ENCODE assay signal across 8 cellular contexts in the genomic region with DNA sequence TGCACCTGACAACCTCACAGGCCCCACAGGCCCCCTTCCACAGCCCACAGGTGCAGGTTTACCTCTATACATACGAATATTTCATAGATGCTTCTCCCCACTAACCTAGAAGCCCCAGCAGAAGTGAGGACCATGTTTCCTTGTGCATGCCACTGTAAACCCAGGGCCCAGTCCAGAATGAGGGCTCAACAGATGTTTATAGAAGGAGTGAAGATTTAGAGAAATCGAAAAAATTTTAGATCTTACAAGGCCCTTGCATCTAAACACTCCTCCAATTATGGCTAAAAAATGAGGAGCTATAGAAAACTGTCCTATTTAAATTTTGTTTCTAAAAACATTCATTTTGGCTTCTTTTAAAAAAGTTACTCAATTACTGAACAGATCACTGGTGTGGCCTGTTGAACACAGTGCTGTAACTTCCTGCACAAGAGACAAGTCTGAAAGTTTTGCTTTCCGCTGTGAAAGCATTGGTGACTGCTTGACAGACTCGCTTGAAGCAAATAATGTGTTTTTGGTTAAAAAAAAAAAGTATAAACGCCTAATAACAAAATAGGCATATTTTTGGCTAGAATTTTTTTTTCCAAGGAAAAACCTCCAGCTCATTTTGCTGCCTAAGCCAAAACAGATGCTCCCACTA. TPM values are rescaled to one million over a fixed set of nuclear protein-coding genes. Genes with fewer than 3 reads are reported as not detected.
DNase-seq lines count a peak whose midpoint lies in the region; ATAC-seq, FAIRE-seq and TF ChIP-seq lines count a peak whose summit lies in the region.

No MANE protein-coding gene starts in this region.

- in situ Hi-C loops in GM12878 (cut with MboI), result no loop called here

- no peaks in the 10 kb centered on the region for H4K20me1 ChIP-seq in GM12878 (ENCODE audit: control insufficient read depth, insufficient read depth)

- TF ChIP-seq CTCF in GM12878 (IDR thresholded peaks at IDR 0.05 in 2 of 3, conservative IDR thresholded peaks at IDR 0.05 in 1 of 3; ENCODE audit: control insufficient read depth in 2 of 3, extremely low read depth in 1 of 3, insufficient read depth in 1 of 3, low read depth in 3 of 3, low read length in 3 of 3) (no peak), lower leg skin (IDR thresholded peaks at IDR 0.05) (no peak)

- 63% methylated on average over 3 of the region's 5 CpGs for WGBS in HUES64
- WGBS in GM12878 (ENCODE audit: insufficient coverage, insufficient replicate concordance, low lambda C conversion rate, missing lambda C conversion rate), result 15% methylated on average over 5 of the region's 5 CpGs
- 30 to 35% methylated on average over 5 of the region's 5 CpGs for WGBS in lower leg skin, 2 donors
- WGBS in urinary bladder, result 21% methylated on average over 5 of the region's 5 CpGs

- H3K4me1 ChIP-seq in ES-I3 (ENCODE audit: insufficient read depth, low read length), result peaks cover 7% of the 10 kb centered on the region; the same call in 1 of the 2 replicates
- H3K4me1 ChIP-seq in HUES64 (ENCODE audit: insufficient read depth, low read length), result peaks cover 8% of the 10 kb centered on the region
- H3K4me1 ChIP-seq in GM12878 (ENCODE audit: control insufficient read depth, insufficient read depth, low read length), result no peaks in the 10 kb centered on the region; the same call in 1 of the 2 replicates
- H3K4me1 ChIP-seq in urinary bladder (ENCODE audit: insufficient read depth), result no peaks in the 10 kb centered on the region

- POLR2A ChIA-PET in GM12878 (lab: Charles Lee), result interaction anchor here (1.0 to 3.2 kb wide), 4 partner anchors 66 to 108 kb away, joined by 3 to 33 read pairs (median 6); partner anchors contain the start of genes TAF5L and URB2

- ATAC-seq in GM12878, result peak; percentile 22
- ATAC-seq in GM21737 (IDR thresholded peaks at IDR 0.05; ENCODE audit: unreplicated experiment), result no peak

- H3K9ac ChIP-seq in ES-I3 (ENCODE audit: low read depth, low read length) (peak overlapping the region; percentile 63), HUES64 (ENCODE audit: low read depth, low read length) (peak overlapping the region; percentile 77), GM12878 (ENCODE audit: control insufficient read depth, insufficient read depth, low read length) (peak overlapping the region; percentile 70)

- CTCF ChIA-PET in GM12878 (lab: Yijun Ruan, JAX), result interaction anchor here (0.8 to 2.6 kb wide), 12 partner anchors 13 to 752 kb away, joined by 3 to 21 read pairs (median 4); partner anchors contain the start of gene NUP133

- no peak for TF ChIP-seq POLR2A in GM12878 (IDR thresholded peaks at IDR 0.05; ENCODE audit: low read depth, low read length)
- no peak for TF ChIP-seq POLR2A in lower leg skin (IDR thresholded peaks at IDR 0.05)

- no peak for TF ChIP-seq EP300 in GM12878 (IDR thresholded peaks at IDR 0.05; ENCODE audit: borderline replicate concordance in 1 of 2, control insufficient read depth in 1 of 2, low read depth in 2 of 2, low read length in 2 of 2)

- SMC1A ChIA-PET in GM12878 (lab: Charles Lee; ENCODE audit: uncharacterized antibody, unreplicated experiment), result interaction anchor here (1.1 to 3.0 kb wide), 5 partner anchors 9 to 72 kb away, joined by 3 to 25 read pairs (median 5); partner anchors contain the start of gene NUP133

- peaks cover 10% of the 10 kb centered on the region; the same call in 1 of the 2 replicates for H3K27me3 ChIP-seq in HUES64 (ENCODE audit: insufficient read depth, low read length)
- H3K27me3 ChIP-seq in GM12878 (replicated peaks in 1 of 2; ENCODE audit: control insufficient read depth in 2 of 2, insufficient read depth in 2 of 2, low read length in 1 of 2), result no peaks in the 10 kb centered on the region

- no peaks in the 10 kb centered on the region for H3K36me3 ChIP-seq in ES-I3 (ENCODE audit: insufficient read depth, low read length)
- no peaks in the 10 kb centered on the region for H3K36me3 ChIP-seq in HUES64 (ENCODE audit: insufficient read depth, low read length)
- H3K36me3 ChIP-seq in GM12878 (ENCODE audit: control insufficient read depth in 2 of 2, insufficient read depth in 2 of 2, low read length in 1 of 2), result no peaks in the 10 kb centered on the region
- H3K36me3 ChIP-seq in urinary bladder (ENCODE audit: insufficient read depth), result no peaks in the 10 kb centered on the region

- RAD21 ChIA-PET in GM12878 (lab: Charles Lee; ENCODE audit: unreplicated experiment), result interaction anchor here (0.7 to 2.9 kb wide), 7 partner anchors 22 to 749 kb away, joined by 3 to 25 read pairs (median 4); no protein-coding TSS in a partner anchor

- H3K27ac ChIP-seq in HUES64 (ENCODE audit: low read depth, low read length) (no peak overlapping the region), GM12878 (ENCODE audit: control insufficient read depth, insufficient read depth) (peak overlapping the region; percentile 60), urinary bladder (ENCODE audit: low read depth) (no peak overlapping the region)

- H3K4me3 ChIP-seq in HUES64 (ENCODE audit: low read length) (peak overlapping the region; percentile 87), GM12878 (peak overlapping the region; percentile 66), lower leg skin (ENCODE audit: low read depth, poor library complexity, severe bottlenecking) (peak overlapping the region; percentile 94), urinary bladder (ENCODE audit: low read depth, low read length) (peak overlapping the region; percentile 94)

- intact Hi-C loops in GM12878 (cut with micrococcal nuclease; ENCODE audit: unreplicated experiment) (loop anchor here (10.0 kb wide), 1 partner anchor 517 kb away; no protein-coding TSS in a partner anchor), lower leg skin (cut with DNase I; ENCODE audit: low total_unique reads) (no loop called here)

- peak overlapping the region; percentile 76 for H3K4me2 ChIP-seq in GM12878 (ENCODE audit: control insufficient read depth, insufficient read depth)

- H3K9me3 ChIP-seq in ES-I3 (ENCODE audit: control insufficient read depth, insufficient read depth, low read length) (no peaks in the 10 kb centered on the region), HUES64 (ENCODE audit: insufficient read depth, low read depth, low read length) (no peaks in the 10 kb centered on the region), GM12878 (replicated peaks; ENCODE audit: control insufficient read depth, insufficient read depth, low read length) (no peaks in the 10 kb centered on the region)

- TF ChIP-seq RAD21 in GM12878 (IDR thresholded peaks at IDR 0.05; ENCODE audit: insufficient read depth, low read depth, low read length), result no peak

- peak overlapping the region; percentile 18 for H2AFZ ChIP-seq in GM12878 (ENCODE audit: control insufficient read depth, low read depth, low read length)

- peak; percentile 62 for FAIRE-seq in GM12878 (lab: Jason Lieb, UNC)

- BruUV-seq in GM12878 (replicated peaks; lab: Mats Ljungman, UMichigan), result no TSS peak

- DNase-seq in GM12878 (ENCODE audit: low read depth, low spot score), result no peak
- DNase-seq in lower leg skin (ENCODE audit: low spot score in 2 of 2), result no peak
- no peak for DNase-seq in SHP77 treated with DMSO at 0.1 percent for 48 hours (lab: John Stamatoyannopoulos, UW)
- no peak for DNase-seq in activated effector memory CD4-positive, alpha-beta T cell treated with anti-CD3 and anti-CD28 coated beads, Interleukin-2, amount 50 U/mL, for 16 hours

- H3K79me2 ChIP-seq in GM12878 (ENCODE audit: control insufficient read depth, insufficient read depth, low read length), result peaks cover 37% of the 10 kb centered on the region

RNA-seq across cellular contexts. Expression of gene ABCB10, which starts 1.2 kb away (rescaled TPM):
- 8.1 TPM for polyA plus RNA-seq in HUES64 (2013, experiment 1 of 2)
- 8.9 TPM for polyA plus RNA-seq in HUES64 (2013, experiment 2 of 2)
- total RNA-seq in GM12878 (2013; cell fraction: nucleolus; rRNA removed), result 10.3 and 10.5 TPM in 2 replicates
- 27.6 and 31.8 TPM in 2 replicates for total RNA-seq in GM12878 (2014; rRNA removed)
- total RNA-seq in GM12878 (2014; rRNA removed; fragmentation: Illumina TruSeq; extraction: Trizol), result 25.4 and 26.1 TPM in 2 replicates
- 30.5 and 33.1 TPM in 2 replicates for total RNA-seq in GM12878 (2021)
- polyA plus RNA-seq in GM12878 (2011; ENCODE audit: low read depth), result 7.7 TPM
- 16.7 and 23.0 TPM in 2 replicates for polyA plus RNA-seq in GM12878 (2011; rRNA removed)
- polyA plus RNA-seq in GM12878 (2011; cell fraction: cytosol; rRNA removed), result 10.4 TPM in 2 replicates
- 19.6 and 29.7 TPM in 2 replicates for polyA plus RNA-seq in GM12878 (2011; cell fraction: nucleus; rRNA removed)
- polyA plus RNA-seq in GM12878 (2012), result 11.2 and 13.2 TPM in 2 replicates
- 21.8 and 27.5 TPM in 2 replicates for polyA plus RNA-seq in GM12878 (2014; fragmentation: Illumina TruSeq; extraction: Trizol)
- 10 to 100 TPM; 11.7 to 11.8 TPM for polyA plus RNA-seq in GM12878 (2014; fragmentation: Nextera tagmentation; extraction: Ambion mirVana)
- 16.1 and 16.7 TPM in 2 replicates for polyA plus RNA-seq in GM12878 (2014; rRNA removed)
- 10 to 100 TPM in 1 of 2 experiments, 1 to 10 TPM in 1; 8.0 to 16.6 TPM for polyA plus RNA-seq in GM12878 (2016; fragmentation: Nextera tagmentation; extraction: Ambion mirVana)
- polyA minus RNA-seq in GM12878 (2011; rRNA and poly(A)+ RNA removed), result 16.8 and 19.0 TPM in 2 replicates
- polyA minus RNA-seq in GM12878 (2011; cell fraction: cytosol; rRNA and poly(A)+ RNA removed), result 11.4 and 11.9 TPM in 2 replicates
- polyA minus RNA-seq in GM12878 (2011; cell fraction: nucleus; rRNA and poly(A)+ RNA removed), result 9.3 TPM in 2 replicates
- 10 to 100 TPM; 11.4 to 13.2 (median 12.2) TPM for total RNA-seq in lower leg skin
- total RNA-seq in urinary bladder, result 28.0 TPM
- 11.1 TPM for polyA plus RNA-seq in urinary bladder

RNA-seq across cellular contexts. Expression of gene NUP133, which starts 49.2 kb away (rescaled TPM):
- polyA plus RNA-seq in HUES64 (2013, experiment 1 of 2), result 38.5 TPM
- 39.7 TPM for polyA plus RNA-seq in HUES64 (2013, experiment 2 of 2)
- total RNA-seq in GM12878 (2013; cell fraction: nucleolus; rRNA removed), result 56.9 and 60.2 TPM in 2 replicates
- total RNA-seq in GM12878 (2014; rRNA removed) (32.1 and 33.4 TPM in 2 replicates), GM12878 (2014; rRNA removed; fragmentation: Illumina TruSeq; extraction: Trizol) (33.1 and 36.4 TPM in 2 replicates), GM12878 (2021) (45.4 and 46.0 TPM in 2 replicates), lower leg skin (10 to 100 TPM; 21.9 to 31.6 (median 26.9) TPM), urinary bladder (50.2 TPM)
- polyA plus RNA-seq in GM12878 (2011; ENCODE audit: low read depth), result 8.3 TPM
- polyA plus RNA-seq in GM12878 (2011; rRNA removed) (24.2 and 26.9 TPM in 2 replicates), GM12878 (2014; fragmentation: Illumina TruSeq; extraction: Trizol) (24.1 and 35.4 TPM in 2 replicates), GM12878 (2014; fragmentation: Nextera tagmentation; extraction: Ambion mirVana) (10 to 100 TPM; 10.9 to 24.3 TPM), GM12878 (2014; rRNA removed) (26.7 and 31.6 TPM in 2 replicates), GM12878 (2016; fragmentation: Nextera tagmentation; extraction: Ambion mirVana) (10 to 100 TPM; 26.9 to 34.5 TPM), urinary bladder (18.5 TPM)
- polyA plus RNA-seq in GM12878 (2011; cell fraction: cytosol; rRNA removed), result 12.1 and 15.0 TPM in 2 replicates
- polyA plus RNA-seq in GM12878 (2011; cell fraction: nucleus; rRNA removed), result 28.2 and 37.9 TPM in 2 replicates
- 12.0 and 16.2 TPM in 2 replicates for polyA plus RNA-seq in GM12878 (2012)
- 29.1 and 41.2 TPM in 2 replicates for polyA minus RNA-seq in GM12878 (2011; rRNA and poly(A)+ RNA removed)
- 13.3 and 15.5 TPM in 2 replicates for polyA minus RNA-seq in GM12878 (2011; cell fraction: cytosol; rRNA and poly(A)+ RNA removed)
- 19.6 and 22.8 TPM in 2 replicates for polyA minus RNA-seq in GM12878 (2011; cell fraction: nucleus; rRNA and poly(A)+ RNA removed)
